ENCODE assay signal across 11 cellular contexts in genomic region chr7:910441-910861, GRCh38.
DNase-seq lines count a peak whose midpoint lies in the region; ATAC-seq and TF ChIP-seq lines count a peak whose summit lies in the region.
"Had no signal": no experiment of that assay in that cellular context is flagged by ENCODE, and none has a peak within 500 bp of the region (broad histone marks: within the 10 kb centered on the region; RNA-seq: fewer than 3 reads in every experiment).

No MANE protein-coding gene starts in this region.

- H3K4me1 Mint-ChIP-seq in stimulated activated memory B cell treated with anti-CD40 and anti-IgM and Interleukin-4, amounts not matched to agents 10 μg/mL and 1 μg/mL and 100 μg/mL, for 72 hours: peaks cover 24% of the 10 kb centered on the region
- H3K4me1 Mint-ChIP-seq: activated CD8-positive, alpha-beta memory T cell treated with anti-CD3 and anti-CD28 coated beads, Interleukin-2, amount 10 ng/mL, durations not matched to agents 7 days and 5 days had no signal

- no peaks in the 10 kb centered on the region for H3K27me3 Mint-ChIP-seq in stimulated activated memory B cell treated with anti-CD40 and anti-IgM and Interleukin-4, amounts not matched to agents 10 μg/mL and 1 μg/mL and 100 μg/mL, for 72 hours

- H3K27ac Mint-ChIP-seq in stimulated activated memory B cell treated with anti-CD40 and anti-IgM and Interleukin-4, amounts not matched to agents 10 μg/mL and 1 μg/mL and 100 μg/mL, for 72 hours: peak overlapping the region; percentile 54
- H3K27ac Mint-ChIP-seq: activated CD8-positive, alpha-beta memory T cell treated with anti-CD3 and anti-CD28 coated beads, Interleukin-2, amount 10 ng/mL, durations not matched to agents 7 days and 5 days had no signal

- peak overlapping the region; percentile 83 for H3K27ac ChIP-seq in cingulate gyrus (ENCODE audit: low read depth, low read length)
- H3K27ac ChIP-seq: vagina had no signal

- no peaks in the 10 kb centered on the region for H3K9me3 Mint-ChIP-seq in stimulated activated memory B cell treated with anti-CD40 and anti-IgM and Interleukin-4, amounts not matched to agents 10 μg/mL and 1 μg/mL and 100 μg/mL, for 72 hours

- H3K36me3 Mint-ChIP-seq in stimulated activated memory B cell treated with anti-CD40 and anti-IgM and Interleukin-4, amounts not matched to agents 10 μg/mL and 1 μg/mL and 100 μg/mL, for 72 hours: no peaks in the 10 kb centered on the region
- H3K36me3 Mint-ChIP-seq: activated CD8-positive, alpha-beta memory T cell treated with anti-CD3 and anti-CD28 coated beads, Interleukin-2, amount 10 ng/mL, durations not matched to agents 7 days and 5 days had no signal

- DNase-seq in NCI-H526 treated with DMSO at 0.1 percent for 48 hours (lab: John Stamatoyannopoulos, UW) (peak; percentile 51), Kasumi-1 (lab: John Stamatoyannopoulos, UW) (no peak), HK-2 (ENCODE audit: unreplicated experiment) (no peak), KG1 (lab: John Stamatoyannopoulos, UW) (no peak)
- DNase-seq: activated CD8-positive, alpha-beta memory T cell treated with anti-CD3 and anti-CD28 coated beads, Interleukin-2, amount 10 ng/mL, durations not matched to agents 7 days and 5 days; HCEC 1CT; SHP77 treated with DMSO at 0.1 percent for 48 hours had no signal

- peak; percentile 15 for TF ChIP-seq POLR2A in GM18505 (IDR thresholded peaks at IDR 0.05; ENCODE audit: borderline replicate concordance, extremely low read depth, insufficient read depth, insufficient read length)

- H3K4me3 Mint-ChIP-seq in stimulated activated memory B cell treated with anti-CD40 and anti-IgM and Interleukin-4, amounts not matched to agents 10 μg/mL and 1 μg/mL and 100 μg/mL, for 72 hours: no peak overlapping the region
- H3K4me3 Mint-ChIP-seq: activated CD8-positive, alpha-beta memory T cell treated with anti-CD3 and anti-CD28 coated beads, Interleukin-2, amount 10 ng/mL, durations not matched to agents 7 days and 5 days had no signal

- ATAC-seq in GM18505 (IDR thresholded peaks at IDR 0.05; ENCODE audit: unreplicated experiment): no peak
- no peak for ATAC-seq in stimulated activated memory B cell treated with anti-CD40 and anti-IgM and Interleukin-4, amounts not matched to agents 10 μg/mL and 1 μg/mL and 100 μg/mL, for 72 hours
- ATAC-seq: activated CD8-positive, alpha-beta memory T cell treated with anti-CD3 and anti-CD28 coated beads, Interleukin-2, amount 10 ng/mL, durations not matched to agents 7 days and 5 days had no signal
